8 cellular contexts compared by ENCODE assay signal in the genomic region with DNA sequence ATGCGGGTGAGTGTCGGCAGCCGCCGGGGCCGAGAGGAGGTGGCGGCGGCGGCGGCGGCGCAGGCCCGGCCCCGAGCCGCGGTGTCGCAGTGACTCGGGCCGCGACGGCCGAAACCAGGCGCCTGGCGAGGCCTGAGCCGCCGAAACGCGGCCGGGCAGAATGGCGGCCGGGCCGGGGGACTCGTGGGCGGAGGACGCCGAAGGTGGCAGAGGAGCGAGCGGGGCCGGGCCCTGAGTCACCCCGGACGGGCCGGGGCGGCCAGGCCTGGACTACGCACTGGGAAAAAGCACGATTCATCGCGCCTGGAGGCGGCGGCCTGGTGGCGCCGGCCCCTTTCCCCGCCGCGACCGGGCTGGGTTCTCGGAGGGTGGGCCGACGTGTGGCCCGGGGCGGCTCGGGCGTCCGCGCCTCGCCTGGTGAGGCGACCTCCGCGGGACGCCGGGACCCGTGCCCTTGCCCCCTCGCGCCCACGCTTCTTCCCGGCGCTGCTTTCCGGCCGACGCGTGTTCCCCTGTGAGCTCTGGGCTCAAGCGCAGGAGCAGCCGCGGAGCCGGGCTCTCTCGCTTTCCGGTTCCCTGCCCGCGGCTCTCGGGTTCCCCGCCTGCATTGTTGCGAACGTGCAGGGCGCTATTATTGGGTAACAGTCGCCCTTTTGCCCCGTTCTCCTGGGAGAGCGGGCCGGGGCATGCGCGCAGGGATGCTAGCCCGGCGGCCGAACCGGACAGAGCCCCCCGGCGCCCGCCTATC. TPM values are rescaled to one million over a fixed set of nuclear protein-coding genes. Genes with fewer than 3 reads are reported as not detected.
A peak's percentile ranks its signal among the peaks of the same experiment; 100 is the strongest.
DNase-seq lines count a peak whose midpoint lies in the region; ATAC-seq, FAIRE-seq and TF ChIP-seq lines count a peak whose summit lies in the region.

No MANE protein-coding gene starts in this region.

- H3K27me3 Mint-ChIP-seq in T-cell: no peaks in the 10 kb centered on the region

- H3K27me3 ChIP-seq in iPS-18a (ENCODE audit: control insufficient read depth, insufficient read depth, low read length) (peaks cover 7% of the 10 kb centered on the region), small intestine (ENCODE audit: control insufficient read depth in 2 of 2, insufficient read depth in 2 of 2, low read length in 2 of 2) (no peaks in the 10 kb centered on the region)

- H3K27ac ChIP-seq in iPS-18a (ENCODE audit: low read length) (peak overlapping the region; percentile 88), small intestine (ENCODE audit: low read depth in 1 of 2, low read length in 1 of 2) (peak overlapping the region; percentile 94 to 96)

- in situ Hi-C loops in astrocyte of the cerebellum (cut with HindIII; ENCODE audit: low sequenced_read_pairs): no loop called here

- H3K4me1 ChIP-seq in iPS-18a (ENCODE audit: control insufficient read depth, low read depth, low read length) (peaks cover 48% of the 10 kb centered on the region), small intestine (ENCODE audit: control insufficient read depth in 2 of 2, insufficient read depth in 1 of 2, low read depth in 1 of 2, low read length in 1 of 2) (peaks cover 7 to 21% of the 10 kb centered on the region in 2 donors)

- H3K9ac ChIP-seq in iPS-18a (ENCODE audit: low read length): peak overlapping the region; percentile 85

- CTCF ChIA-PET in T-cell (lab: Charles Lee): interaction anchor here in 1 of 2 donors (0.6 to 0.9 kb wide), 2 partner anchors 157 to 242 kb away, joined by 4 read pairs; no protein-coding TSS in a partner anchor

- H3K4me3 ChIP-seq in astrocyte of the cerebellum (ENCODE audit: low read depth, low read length): peak overlapping the region; percentile 72
- H3K4me3 ChIP-seq in iPS-18a (ENCODE audit: low read length): peak overlapping the region; percentile 88
- H3K4me3 ChIP-seq in small intestine (ENCODE audit: low read depth in 1 of 2, low read length in 2 of 2): peak overlapping the region; percentile 96 to 100

- ATAC-seq in GM19395 (IDR thresholded peaks at IDR 0.05; ENCODE audit: unreplicated experiment) (peak; percentile 45), HG03457 (IDR thresholded peaks at IDR 0.05; ENCODE audit: unreplicated experiment) (peak; percentile 35), T-cell (replicated peaks in 1 of 4) (peak; percentile 35 to 46 (median 38))

- 0 to 1% (median 0%) methylated on average over 38 to 105 of the region's 105 CpGs for WGBS in small intestine, 3 donors

- TF ChIP-seq CTCF in astrocyte of the cerebellum (IDR thresholded peaks at IDR 0.05; ENCODE audit: low read depth, low read length, missing control alignments): no peak

- peak overlapping the region; percentile 56 to 73 for H3K27ac Mint-ChIP-seq in T-cell

- peaks cover 55 to 63% (median 57%) of the 10 kb centered on the region in 3 donors for H3K4me1 Mint-ChIP-seq in T-cell

- peak; percentile 73 for DNase-seq in D341Med (ENCODE audit: low spot score)
- DNase-seq in T-cell: peak in 31 of 34 experiments; percentile 27 to 64 (median 43)
- DNase-seq in astrocyte of the cerebellum (ENCODE audit: low read depth): no peak
- peak; percentile 74 for DNase-seq in small intestine
- DNase-seq in NCI-H128 (lab: John Stamatoyannopoulos, UW; ENCODE audit: unreplicated experiment): no peak

- H3K9me3 ChIP-seq in iPS-18a (ENCODE audit: control insufficient read depth, low read depth, low read length) (no peaks in the 10 kb centered on the region), small intestine (ENCODE audit: control insufficient read depth, low read depth) (no peaks in the 10 kb centered on the region)

- no peak for FAIRE-seq in small intestine (lab: Jason Lieb, UNC)

- H3K36me3 ChIP-seq in iPS-18a (ENCODE audit: control insufficient read depth, low read depth, low read length) (no peaks in the 10 kb centered on the region), small intestine (ENCODE audit: control insufficient read depth in 2 of 2, insufficient read depth in 2 of 2, low read length in 2 of 2) (no peaks in the 10 kb centered on the region)

- H3K9me3 Mint-ChIP-seq in T-cell: no peaks in the 10 kb centered on the region

- peak overlapping the region; percentile 85 to 93 (median 89) for H3K4me3 Mint-ChIP-seq in T-cell

- H3K36me3 Mint-ChIP-seq in T-cell: no peaks in the 10 kb centered on the region

- POLR2A ChIA-PET in T-cell (lab: Charles Lee): interaction anchor here (0.7 to 1.6 kb wide), 6 partner anchors 8 to 242 kb away, joined by 3 to 8 read pairs (median 4); no protein-coding TSS in a partner anchor

RNA-seq across cellular contexts. Expression of a gene that starts 0.5 kb away (rescaled TPM):
- 10 to 100 TPM; 42.3 to 53.7 (median 49.9) TPM for total RNA-seq in T-cell
- 10 to 100 TPM; 24.2 to 34.3 (median 26.4) TPM for polyA plus RNA-seq in small intestine

Comparison
In these comparisons a context has a peak if more than half of its experiments do, and no peak if none do; other contexts are left out.
1. DNase-seq: peak in D341Med (single experiment), T-cell (31 of 34) and small intestine (single experiment); none in astrocyte of the cerebellum (single experiment) and NCI-H128 (single experiment).
2. Peak in every context shown above with its lines, with median percentiles within 50 percentile points of each other: ATAC-seq and H3K4me3 ChIP-seq.